ENCODE assay signal across 37 cellular contexts in the genomic region with DNA sequence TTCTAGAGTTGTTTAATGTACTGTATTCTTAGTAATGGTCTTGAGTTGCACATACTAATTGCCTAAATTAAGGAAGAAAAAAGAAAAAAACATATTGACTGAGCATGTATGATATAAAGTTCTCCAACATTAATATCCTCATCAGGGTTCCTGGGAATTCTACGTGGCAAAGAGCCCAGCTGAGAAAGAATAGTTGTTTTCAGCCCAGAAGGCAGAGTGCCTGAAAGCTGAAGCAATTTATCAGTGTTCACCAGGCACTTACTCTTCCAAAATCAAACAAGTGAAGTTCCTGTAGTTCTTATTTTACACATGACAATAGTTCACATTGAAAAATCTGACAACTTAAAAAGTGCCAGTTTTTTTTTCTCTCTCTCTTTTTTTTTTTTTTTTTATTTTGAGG. TPM values are rescaled to one million over a fixed set of nuclear protein-coding genes. Genes with fewer than 3 reads are reported as not detected.
"Had no signal": no experiment of that assay in that cellular context is flagged by ENCODE, and none has a peak within 500 bp of the region (broad histone marks: within the 10 kb centered on the region; RNA-seq: fewer than 3 reads in every experiment).

No MANE protein-coding gene starts in this region.

- H3K9me3 Mint-ChIP-seq: immature natural killer cell; memory B cell; naive thymus-derived CD8-positive, alpha-beta T cell; nephron; neural crest cell; stimulated activated naive B cell treated with anti-CD40 and anti-IgM and Interleukin-4, amounts not matched to agents 10 μg/mL and 1 μg/mL and 100 μg/mL, for 72 hours had no signal

- H3K36me3 ChIP-seq: heart left ventricle, left lung, neutrophil, right atrium auricular region, right lobe of liver, stomach, suprapubic skin, thoracic aorta, tibial artery, upper lobe of right lung had no signal

- H3K27ac Mint-ChIP-seq: immature natural killer cell; memory B cell; naive thymus-derived CD8-positive, alpha-beta T cell; nephron; progenitor cell of endocrine pancreas; stimulated activated naive B cell treated with anti-CD40 and anti-IgM and Interleukin-4, amounts not matched to agents 10 μg/mL and 1 μg/mL and 100 μg/mL, for 72 hours had no signal

- H3K4me3 Mint-ChIP-seq: immature natural killer cell; memory B cell; naive thymus-derived CD8-positive, alpha-beta T cell; nephron; neural crest cell; stimulated activated naive B cell treated with anti-CD40 and anti-IgM and Interleukin-4, amounts not matched to agents 10 μg/mL and 1 μg/mL and 100 μg/mL, for 72 hours had no signal

- H3K9ac ChIP-seq: parathyroid adenoma had no signal

- H3K27me3 ChIP-seq: heart left ventricle, left lung, neutrophil, right atrium auricular region, right lobe of liver, stomach, suprapubic skin, tibial artery, upper lobe of right lung had no signal

- H2AFZ ChIP-seq: parathyroid adenoma had no signal

- H3K36me3 Mint-ChIP-seq: immature natural killer cell; memory B cell; naive thymus-derived CD8-positive, alpha-beta T cell; stimulated activated naive B cell treated with anti-CD40 and anti-IgM and Interleukin-4, amounts not matched to agents 10 μg/mL and 1 μg/mL and 100 μg/mL, for 72 hours had no signal

- H3K4me3 ChIP-seq: heart left ventricle, left lung, lung, right atrium auricular region, right lobe of liver, skin epidermis, stomach, suprapubic skin, thoracic aorta, tibial artery, upper lobe of right lung had no signal

- H3K9me3 ChIP-seq: heart left ventricle, left lung, neutrophil, right atrium auricular region, right lobe of liver, stomach, suprapubic skin, thoracic aorta, tibial artery, upper lobe of right lung had no signal

- H3K4me1 ChIP-seq: heart left ventricle, left lung, parathyroid adenoma, right atrium auricular region, right lobe of liver, stomach, suprapubic skin, tibial artery, upper lobe of right lung had no signal

- DNase-seq: heart left ventricle; hypothalamus; immature natural killer cell; kidney; left colon; left lung; midbrain; naive thymus-derived CD8-positive, alpha-beta T cell; occipital lobe; right lobe of liver; stimulated activated CD4-positive, alpha-beta T cell treated with anti-CD3 and anti-CD28 coated beads, Interleukin-12 subunit alpha, Interleukin-12 subunit beta, amount 100 ng/mL, for 4 hours; stimulated activated CD4-positive, alpha-beta T cell treated with anti-CD3 and anti-CD28 coated beads, Interleukin-15, amount 100 ng/mL, for 24 hours; stimulated activated CD4-positive, alpha-beta T cell treated with anti-CD3 and anti-CD28 coated beads, Interleukin-2, amount 100 ng/mL, for 24 hours; stimulated activated CD4-positive, alpha-beta T cell treated with anti-CD3 and anti-CD28 coated beads, Interleukin-4, amount 100 ng/mL, for 1 hour; stimulated activated naive B cell treated with anti-CD40 and anti-IgM and Interleukin-4, amounts not matched to agents 10 μg/mL and 1 μg/mL and 100 μg/mL, for 72 hours; stimulated activated naive CD8-positive, alpha-beta T cell treated with anti-CD3 and anti-CD28 coated beads, Interleukin-15, Interleukin-2, amounts not matched to agents 100 U/mL and 50 U/mL, for 24 hours; stomach; tibial artery; trophoblast cell; upper lobe of right lung had no signal

- H3K79me2 ChIP-seq: parathyroid adenoma had no signal

- H3K4me1 Mint-ChIP-seq: immature natural killer cell; memory B cell; naive thymus-derived CD8-positive, alpha-beta T cell; nephron; neural crest cell; stimulated activated naive B cell treated with anti-CD40 and anti-IgM and Interleukin-4, amounts not matched to agents 10 μg/mL and 1 μg/mL and 100 μg/mL, for 72 hours had no signal

- H3K27ac ChIP-seq: heart left ventricle, left lung, neutrophil, parathyroid adenoma, right atrium auricular region, right lobe of liver, skin epidermis, stomach, suprapubic skin, thoracic aorta, tibial artery, upper lobe of right lung had no signal

- ATAC-seq: heart left ventricle; left colon; left lung; naive thymus-derived CD8-positive, alpha-beta T cell; right lobe of liver; stimulated activated naive B cell treated with anti-CD40 and anti-IgM and Interleukin-4, amounts not matched to agents 10 μg/mL and 1 μg/mL and 100 μg/mL, for 72 hours; stimulated activated naive CD8-positive, alpha-beta T cell treated with anti-CD3 and anti-CD28 coated beads, Interleukin-15, Interleukin-2, amounts not matched to agents 100 U/mL and 50 U/mL, for 24 hours; upper lobe of right lung had no signal

- H3K27me3 Mint-ChIP-seq: memory B cell; progenitor cell of endocrine pancreas; stimulated activated naive B cell treated with anti-CD40 and anti-IgM and Interleukin-4, amounts not matched to agents 10 μg/mL and 1 μg/mL and 100 μg/mL, for 72 hours had no signal

RNA-seq across cellular contexts. Expression of a gene that starts 27.7 kb away (rescaled TPM):
- total RNA-seq: kidney, left colon, left lung, liver, lung, mesenteric fat pad, mucosa of gallbladder, osteocyte, pulmonary artery endothelial cell, renal cortical epithelial cell, right lobe of liver, stomach, suprapubic skin, thoracic aorta, upper lobe of right lung had no signal
